Comparison of ENCODE assay signal across 1 cellular context in genomic region chr3:157475921-157476395, GRCh38.
TF ChIP-seq lines count a peak whose summit lies in the region.

No MANE protein-coding gene starts in this region.

TF ChIP-seq in endothelial cell of umbilical vein, 7 proteins besides CTCF, POLR2A, EP300 and RAD21:
- peak; percentile 57 for TF ChIP-seq FOS (IDR thresholded peaks at IDR 0.05; ENCODE audit: borderline replicate concordance, insufficient read depth, low read length)
- no peak for TF ChIP-seq POLR2AphosphoS5 (IDR thresholded peaks at IDR 0.05; ENCODE audit: insufficient read depth, low read depth, low read length)
